ENCODE assay signal across 22 cellular contexts in the genomic region with DNA sequence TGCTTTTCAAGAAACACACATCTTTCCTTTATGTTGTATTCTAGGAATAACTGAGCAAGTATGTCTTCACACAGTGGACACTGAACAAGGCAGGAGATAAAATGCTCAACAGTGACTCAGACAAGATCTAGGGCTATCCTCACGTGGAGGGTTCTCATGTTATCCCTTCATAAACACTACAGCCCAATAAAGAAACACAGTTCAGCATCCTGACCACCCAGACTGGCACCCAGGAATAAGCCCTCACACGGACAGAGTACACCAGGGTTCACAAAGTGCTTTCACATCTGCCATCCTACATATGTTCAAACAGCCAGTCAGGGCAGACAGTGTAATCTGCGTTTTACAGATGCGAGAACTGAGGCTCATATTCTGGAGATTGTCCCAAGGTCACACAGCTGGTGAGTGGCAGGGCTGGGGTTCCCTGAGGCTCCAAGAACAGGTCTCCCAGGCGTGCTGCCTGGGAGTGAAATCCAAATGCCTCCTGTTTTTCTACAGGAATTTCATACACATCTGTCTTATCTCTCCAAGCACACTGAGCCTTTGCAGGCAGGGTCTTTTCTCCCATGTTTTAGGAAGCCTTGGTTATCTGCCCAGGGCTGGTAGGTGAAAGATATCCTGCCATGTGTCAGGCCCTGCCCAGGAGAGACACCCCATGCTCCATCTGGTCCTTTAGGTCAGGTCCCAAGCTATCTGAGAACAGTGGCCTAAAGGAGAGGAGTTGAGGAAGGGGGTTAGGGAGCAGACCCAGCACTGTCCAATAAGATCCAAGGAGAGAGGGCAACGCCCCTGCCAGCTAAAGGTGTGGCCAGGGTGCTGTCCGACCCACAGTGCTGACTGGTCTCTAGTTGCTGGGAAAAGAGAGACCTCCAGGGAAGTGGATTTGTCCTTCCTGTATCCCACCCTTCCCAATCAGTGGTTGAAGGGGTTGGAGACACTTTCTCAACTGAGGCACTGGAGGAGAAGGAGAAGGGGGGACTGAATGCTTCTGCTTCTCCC. TPM values are rescaled to one million over a fixed set of nuclear protein-coding genes. Genes with fewer than 3 reads are reported as not detected.
DNase-seq lines count a peak whose midpoint lies in the region; ATAC-seq and TF ChIP-seq lines count a peak whose summit lies in the region.
"Had no signal": no experiment of that assay in that cellular context is flagged by ENCODE, and none has a peak within 500 bp of the region (broad histone marks: within the 10 kb centered on the region; RNA-seq: fewer than 3 reads in every experiment).

No MANE protein-coding gene starts in this region.

- H2AFZ ChIP-seq in H9 (ENCODE audit: low read length): no peak overlapping the region
- H2AFZ ChIP-seq: parathyroid adenoma had no signal

- no peak overlapping the region for H2BK120ac ChIP-seq in H9 (ENCODE audit: low read depth, low read length, poor library complexity, severe bottlenecking)

- H3K56ac ChIP-seq in H9 (ENCODE audit: insufficient read length, low read depth, low read length): no peak overlapping the region

- H3K23me2 ChIP-seq in H9 (ENCODE audit: insufficient read length, low read depth, low read length, poor library complexity, severe bottlenecking): no peaks in the 10 kb centered on the region

- H3K36me3 ChIP-seq in adrenal gland (replicated peaks in 1 of 2) (no peaks in the 10 kb centered on the region), mucosa of descending colon (ENCODE audit: low read depth) (no peaks in the 10 kb centered on the region)
- H3K36me3 ChIP-seq in effector memory CD4-positive, alpha-beta T cell (ENCODE audit: control insufficient read depth, insufficient read depth, low read length): no peaks in the 10 kb centered on the region
- H3K36me3 ChIP-seq: cardiac muscle cell had no signal

- no peaks in the 10 kb centered on the region for H4K20me1 ChIP-seq in H9 (ENCODE audit: control insufficient read depth, insufficient read depth, insufficient read length)

- WGBS in H9 (ENCODE audit: extremely low coverage, insufficient read length, low lambda C conversion rate): no CpG with 5 or more reads among the region's 7 CpGs
- 31 to 45% (median 43%) methylated on average over 7 of the region's 7 CpGs for WGBS in adrenal gland, 4 donors

- H3K14ac ChIP-seq in H9 (ENCODE audit: insufficient read depth, low read length): no peak overlapping the region

- TF ChIP-seq CTCF in H9 (conservative IDR thresholded peaks at IDR 0.05) (no peak), adrenal gland (IDR thresholded peaks at IDR 0.05) (no peak), mucosa of descending colon (IDR thresholded peaks at IDR 0.05) (no peak)

- no peak overlapping the region for H2BK5ac ChIP-seq in H9 (ENCODE audit: insufficient read length, low read length)

- peaks cover 22 to 31% of the 10 kb centered on the region in 2 experiments for H3K4me1 Mint-ChIP-seq in H9
- H3K4me1 Mint-ChIP-seq: natural killer cell had no signal

- no peak overlapping the region for H2BK15ac ChIP-seq in H9 (ENCODE audit: low read depth, low read length)

- ATAC-seq in mucosa of descending colon: no peak
- ATAC-seq: natural killer cell had no signal

- no peak overlapping the region for H2AK5ac ChIP-seq in H9 (ENCODE audit: insufficient read length, low read length)

- peaks cover 59% of the 10 kb centered on the region for H3K27me3 Mint-ChIP-seq in H9 (ENCODE audit: low read depth)

- no peak overlapping the region for H3K9ac ChIP-seq in H9 (ENCODE audit: extremely low read depth, insufficient read length, low read length)
- H3K9ac ChIP-seq: parathyroid adenoma had no signal

- no peaks in the 10 kb centered on the region for H3K79me1 ChIP-seq in H9 (ENCODE audit: insufficient read depth, low read depth, low read length, poor library complexity, severe bottlenecking)

- H4K5ac ChIP-seq in H9 (ENCODE audit: insufficient read length, low read depth, low read length): no peak overlapping the region

- H3K27me3 ChIP-seq in H9 (ENCODE audit: insufficient read depth, low read length) (no peaks in the 10 kb centered on the region; the same call in none of the 2 replicates), adrenal gland (peaks cover 6% of the 10 kb centered on the region)
- H3K27me3 ChIP-seq in effector memory CD4-positive, alpha-beta T cell (replicated peaks; ENCODE audit: control insufficient read depth, insufficient read depth, low read length, poor library complexity, severe bottlenecking): peaks cover 6% of the 10 kb centered on the region

- no peak overlapping the region for H3K4me2 ChIP-seq in H9 (ENCODE audit: insufficient read depth, insufficient read length, low read length)

- no peak overlapping the region for H3K18ac ChIP-seq in H9 (ENCODE audit: insufficient read length, low read depth, low read length)

- H3K27ac Mint-ChIP-seq in H9: no peak overlapping the region
- H3K27ac Mint-ChIP-seq: activated CD4-positive, alpha-beta T cell treated with anti-CD3 and anti-CD28 coated beads, Interleukin-2, amount 10 ng/mL, durations not matched to agents 24 days and 14 days; CD4-positive, alpha-beta T cell; natural killer cell had no signal

- H2BK20ac ChIP-seq in H9 (ENCODE audit: low read depth, low read length, poor library complexity, severe bottlenecking): no peak overlapping the region

- no peak overlapping the region for H3K4ac ChIP-seq in H9 (ENCODE audit: low read depth, low read length)

- no peak overlapping the region for H3T11ph ChIP-seq in H9 (ENCODE audit: low read length)

- no peak overlapping the region for H4K91ac ChIP-seq in H9 (ENCODE audit: insufficient read length, low read depth, low read length)

- H3K9me3 ChIP-seq in H9 (ENCODE audit: control insufficient read depth, low read depth, low read length): no peaks in the 10 kb centered on the region
- H3K9me3 ChIP-seq in adrenal gland (replicated peaks in 1 of 3): no peaks in the 10 kb centered on the region
- H3K9me3 ChIP-seq in effector memory CD4-positive, alpha-beta T cell (ENCODE audit: control insufficient read depth, low read length): peaks cover 5% of the 10 kb centered on the region
- no peaks in the 10 kb centered on the region for H3K9me3 ChIP-seq in mucosa of descending colon

- H3K4me1 ChIP-seq in H9 (ENCODE audit: insufficient read depth, low read length) (no peaks in the 10 kb centered on the region), adrenal gland (replicated peaks in 1 of 2) (peaks cover 10% of the 10 kb centered on the region in 2 donors), mucosa of descending colon (ENCODE audit: low read depth) (peaks cover 8% of the 10 kb centered on the region)
- H3K4me1 ChIP-seq in effector memory CD4-positive, alpha-beta T cell (ENCODE audit: control insufficient read depth, insufficient read depth, low read length, poor library complexity, severe bottlenecking): peaks cover 8% of the 10 kb centered on the region
- H3K4me1 ChIP-seq: parathyroid adenoma had no signal

- no peaks in the 10 kb centered on the region for H3K79me2 ChIP-seq in H9 (ENCODE audit: insufficient read depth, low read length)
- H3K79me2 ChIP-seq: parathyroid adenoma had no signal

- no peak overlapping the region for H2BK12ac ChIP-seq in H9 (ENCODE audit: insufficient read length, low read depth, low read length)

- peaks cover 7 to 14% of the 10 kb centered on the region in 2 experiments; a peak in 3 of 5 replicates for H3K9me3 Mint-ChIP-seq in H9
- H3K9me3 Mint-ChIP-seq: activated CD4-positive, alpha-beta T cell treated with anti-CD3 and anti-CD28 coated beads, Interleukin-2, amount 10 ng/mL, durations not matched to agents 24 days and 14 days; CD4-positive, alpha-beta T cell had no signal

- H3K27ac ChIP-seq in H9 (ENCODE audit: insufficient read length, low read depth, low read length) (no peak overlapping the region), adrenal gland (no peak overlapping the region)
- no peak overlapping the region for H3K27ac ChIP-seq in effector memory CD4-positive, alpha-beta T cell (ENCODE audit: insufficient read depth, low read length, poor library complexity, severe bottlenecking)
- H3K27ac ChIP-seq: cardiac muscle cell, parathyroid adenoma had no signal

- DNase-seq in AG20443 (ENCODE audit: low spot score) (peak; percentile 34), H9 (peak; percentile 70), adrenal gland (peak in 4 of 7 donors; percentile 4 to 68 (median 42)), islet precursor cell (peak; percentile 68), SK-N-DZ (ENCODE audit: low spot score) (no peak), mucosa of descending colon (no peak)
- no peak for DNase-seq in stimulated activated CD4-positive, alpha-beta T cell treated with anti-CD3 and anti-CD28 coated beads, Interleukin-1b, Interleukin-23, amount 100 ng/mL, for 48 hours
- DNase-seq in effector memory CD4-positive, alpha-beta T cell: no peak
- DNase-seq: activated CD4-positive, alpha-beta T cell treated with anti-CD3 and anti-CD28 coated beads, Interleukin-2, amount 10 ng/mL, durations not matched to agents 24 days and 14 days; activated CD8-positive, alpha-beta memory T cell treated with anti-CD3 and anti-CD28 coated beads, Interleukin-2, amount 50 U/mL, for 48 hours; activated effector memory CD4-positive, alpha-beta T cell treated with anti-CD3 and anti-CD28 coated beads, Interleukin-2, amount 50 U/mL, for 16 hours; CD4-positive, alpha-beta T cell; hypothalamus; natural killer cell; NCI-H1436 treated with DMSO at 0.1 percent for 48 hours; NCI-H2171; NCI-H526; Right ventricle myocardium superior; stimulated activated naive CD4-positive, alpha-beta T cell; T-helper 1 cell had no signal

- peaks cover 0 to 7% (median 3%) of the 10 kb centered on the region in 3 experiments; a peak in 3 of 7 replicates for H3K36me3 Mint-ChIP-seq in H9 (ENCODE audit: insufficient read depth in 1 of 3, low read depth in 3 of 3)
- H3K36me3 Mint-ChIP-seq: natural killer cell had no signal

- H4K8ac ChIP-seq in H9 (replicated peaks; ENCODE audit: insufficient read length, low read depth, low read length): no peak overlapping the region

- H3K23ac ChIP-seq in H9 (ENCODE audit: insufficient read length, low read depth, low read length): no peak overlapping the region

- H3K4me3 ChIP-seq in adrenal gland (no peak overlapping the region), mucosa of descending colon (no peak overlapping the region)
- H3K4me3 ChIP-seq in effector memory CD4-positive, alpha-beta T cell (ENCODE audit: insufficient read depth, low read depth, low read length, poor library complexity, severe bottlenecking): no peak overlapping the region
- H3K4me3 ChIP-seq: cardiac muscle cell had no signal

- intact Hi-C loops in adrenal gland (cut with DNase I): no loop called here
- intact Hi-C loops in mucosa of descending colon (cut with DNase I, micrococcal nuclease): no loop called here

- TF ChIP-seq POLR2A in adrenal gland (IDR thresholded peaks at IDR 0.05): no peak

- H3K4me3 Mint-ChIP-seq in H9: no peak overlapping the region
- H3K4me3 Mint-ChIP-seq: activated CD4-positive, alpha-beta T cell treated with anti-CD3 and anti-CD28 coated beads, Interleukin-2, amount 10 ng/mL, durations not matched to agents 24 days and 14 days; CD4-positive, alpha-beta T cell; natural killer cell had no signal

RNA-seq across cellular contexts. Expression of gene XPA, which starts 47.9 kb away (rescaled TPM):
- 6.1 and 6.6 TPM in 2 replicates for total RNA-seq in H9 (2021)
- total RNA-seq in adrenal gland: 10 to 100 TPM in 7 of 8 donors, 1 to 10 TPM in 1; 7.5 to 17.5 (median 15.3) TPM
- polyA plus RNA-seq in adrenal gland: 10 to 100 TPM in 2 of 3 donors, 1 to 10 TPM in 1; 8.9 to 18.0 (median 15.4) TPM
- 7.3 and 11.1 TPM in 2 replicates for polyA plus RNA-seq in SK-N-DZ (2014; cell fraction: cytosol; rRNA removed)
- 6.5 and 6.8 TPM in 2 replicates for polyA plus RNA-seq in SK-N-DZ (2014; cell fraction: nucleus; rRNA removed)
- total RNA-seq in mucosa of descending colon: 10 to 100 TPM; 10.8 to 24.0 (median 14.6) TPM

Comparison
In these comparisons a context has a peak if more than half of its experiments do, and no peak if none do; other contexts are left out.
1. DNase-seq: peak in AG20443 (single experiment), H9 (single experiment), adrenal gland (4 of 7) and islet precursor cell (single experiment); none in stimulated activated CD4-positive, alpha-beta T cell treated with anti-CD3 and anti-CD28 coated beads, Interleukin-1b, Interleukin-23, amount 100 ng/mL, for 48 hours (single experiment), effector memory CD4-positive, alpha-beta T cell (0 of 3), SK-N-DZ (single experiment) and mucosa of descending colon (0 of 3).